ENCODE assay signal across 10 cellular contexts in genomic region chr1:167090289-167090942, GRCh38. TPM values are rescaled to one million over a fixed set of nuclear protein-coding genes. Genes with fewer than 3 reads are reported as not detected.
DNase-seq lines count a peak whose midpoint lies in the region; ATAC-seq, FAIRE-seq and TF ChIP-seq lines count a peak whose summit lies in the region.
"Had no signal": no experiment of that assay in that cellular context is flagged by ENCODE, and none has a peak within 500 bp of the region (broad histone marks: within the 10 kb centered on the region; RNA-seq: fewer than 3 reads in every experiment).

GPA33 (minus strand) TSS chr1:167090377; CDS start chr1:167090287, 90 bp downstream.

- H3K27me3 ChIP-seq in pancreas (no peaks in the 10 kb centered on the region), mesenchymal stem cell (ENCODE audit: control insufficient read depth in 1 of 2, insufficient read depth in 1 of 2, low read length in 2 of 2) (peaks cover 4 to 10% of the 10 kb centered on the region in 2 experiments)

- H2AK5ac ChIP-seq in mesenchymal stem cell (ENCODE audit: low read length, severe bottlenecking): no peak within 1 kb of the TSS

- no peak within 1 kb of the TSS for H3K23ac ChIP-seq in mesenchymal stem cell (ENCODE audit: low read length in 2 of 2)

- H3K4me3 Mint-ChIP-seq in activated CD4-positive, alpha-beta memory T cell treated with anti-CD3 and anti-CD28 coated beads for 36 hours: peak within 1 kb of the TSS; percentile 56

- no peak within 1 kb of the TSS for H2BK15ac ChIP-seq in mesenchymal stem cell (ENCODE audit: low read depth, poor library complexity, severe bottlenecking)

- no peaks in the 10 kb centered on the region for H3K9me3 Mint-ChIP-seq in activated CD4-positive, alpha-beta memory T cell treated with anti-CD3 and anti-CD28 coated beads for 36 hours

- DNase-seq in activated CD4-positive, alpha-beta memory T cell treated with anti-CD3 and anti-CD28 coated beads for 36 hours: peak; percentile 49
- DNase-seq in pancreas: no peak
- no peak for DNase-seq in mesenchymal stem cell
- no peak for DNase-seq in germinal center (ENCODE audit: low spot score)
- DNase-seq in 8988T: no peak
- DNase-seq: amniotic stem cell, Right ventricle myocardium superior had no signal

- no peak for TF ChIP-seq CTCF in pancreas (IDR thresholded peaks at IDR 0.05)

- H3K4me3 ChIP-seq in pancreas (no peak within 1 kb of the TSS), mesenchymal stem cell (ENCODE audit: insufficient read depth in 1 of 2, low read depth in 1 of 2, low read length in 2 of 2) (no peak within 1 kb of the TSS)

- no peak within 1 kb of the TSS for H2AFZ ChIP-seq in mesenchymal stem cell (ENCODE audit: low read depth, low read length)

- H3K9ac ChIP-seq in mesenchymal stem cell (ENCODE audit: low read length): no peak within 1 kb of the TSS

- no peak within 1 kb of the TSS for H4K8ac ChIP-seq in mesenchymal stem cell (ENCODE audit: low read length)

- WGBS in pancreas, 2 donors: 86 to 95% methylated on average over 1 of the region's 1 CpG
- WGBS in mesenchymal stem cell: 100% methylated on average over 1 of the region's 1 CpG

- H3K4me1 ChIP-seq in pancreas: no peaks in the 10 kb centered on the region
- H3K4me1 ChIP-seq in mesenchymal stem cell (ENCODE audit: control insufficient read depth, insufficient read depth, low read depth, low read length): peaks cover 2% of the 10 kb centered on the region

- H3K4me1 Mint-ChIP-seq in activated CD4-positive, alpha-beta memory T cell treated with anti-CD3 and anti-CD28 coated beads for 36 hours (ENCODE audit: low read depth): peaks cover 34% of the 10 kb centered on the region

- H3K36me3 ChIP-seq in pancreas (no peaks in the 10 kb centered on the region), mesenchymal stem cell (ENCODE audit: control insufficient read depth in 1 of 2, insufficient read depth in 2 of 2, low read depth in 1 of 2, low read length in 2 of 2) (no peaks in the 10 kb centered on the region)

- no peak within 1 kb of the TSS for H3K4me2 ChIP-seq in mesenchymal stem cell (ENCODE audit: low read length, poor library complexity, severe bottlenecking)

- H4K91ac ChIP-seq in mesenchymal stem cell (ENCODE audit: low read length): no peak within 1 kb of the TSS

- no peak within 1 kb of the TSS for H3K14ac ChIP-seq in mesenchymal stem cell (ENCODE audit: low read length in 2 of 2)

- H3K9me3 ChIP-seq in pancreas: no peaks in the 10 kb centered on the region
- H3K9me3 ChIP-seq in mesenchymal stem cell (ENCODE audit: control insufficient read depth, low read length): no peaks in the 10 kb centered on the region

- H3K4ac ChIP-seq in mesenchymal stem cell (ENCODE audit: low read depth in 1 of 2, low read length in 2 of 2): no peak within 1 kb of the TSS

- no peaks in the 10 kb centered on the region for H3K27me3 Mint-ChIP-seq in activated CD4-positive, alpha-beta memory T cell treated with anti-CD3 and anti-CD28 coated beads for 36 hours

- H3K36me3 Mint-ChIP-seq in activated CD4-positive, alpha-beta memory T cell treated with anti-CD3 and anti-CD28 coated beads for 36 hours: no peaks in the 10 kb centered on the region

- H2BK120ac ChIP-seq in mesenchymal stem cell (ENCODE audit: low read depth, low read length): no peak within 1 kb of the TSS

- intact Hi-C loops in activated CD4-positive, alpha-beta memory T cell treated with anti-CD3 and anti-CD28 coated beads for 36 hours (cut with micrococcal nuclease): loop anchor here (2.0 kb wide), 1 partner anchor 130 kb away; the partner anchor contains the start of gene POU2F1
- intact Hi-C loops in pancreas (cut with DNase I): no loop called here

- POLR2A ChIA-PET in activated CD4-positive, alpha-beta memory T cell treated with anti-CD3 and anti-CD28 coated beads for 36 hours (lab: Charles Lee): interaction anchor here (0.7 kb wide), 1 partner anchor 215 kb away, joined by 3 read pairs; the partner anchor contains the start of gene TADA1

- no peak within 1 kb of the TSS for H2BK5ac ChIP-seq in mesenchymal stem cell (ENCODE audit: low read depth, low read length, poor library complexity, severe bottlenecking)

- ATAC-seq in GM18909 (IDR thresholded peaks at IDR 0.05; ENCODE audit: poor library complexity, unreplicated experiment) (peak; percentile 71), HG03469 (IDR thresholded peaks at IDR 0.05; ENCODE audit: unreplicated experiment) (peak; percentile 57), pancreas (peak in 3 of 4 donors; percentile 19 to 67 (median 49)), GM19452 (IDR thresholded peaks at IDR 0.05; ENCODE audit: unreplicated experiment) (no peak)

- H3K27ac Mint-ChIP-seq in activated CD4-positive, alpha-beta memory T cell treated with anti-CD3 and anti-CD28 coated beads for 36 hours: peak within 1 kb of the TSS; percentile 88

- CTCF ChIA-PET in activated CD4-positive, alpha-beta memory T cell treated with anti-CD3 and anti-CD28 coated beads for 36 hours (lab: Charles Lee): interaction anchor here (1.0 to 1.7 kb wide), 2 partner anchors 23 to 31 kb away, joined by 5 to 6 read pairs; no protein-coding TSS in a partner anchor

- FAIRE-seq in pancreas (lab: Jason Lieb, UNC): peak; percentile 17

- H3K18ac ChIP-seq in mesenchymal stem cell (ENCODE audit: low read depth in 1 of 2, low read length in 2 of 2): no peak within 1 kb of the TSS

- no peak within 1 kb of the TSS for H2BK12ac ChIP-seq in mesenchymal stem cell (ENCODE audit: low read length in 2 of 2)

- no peaks in the 10 kb centered on the region for H3K79me1 ChIP-seq in mesenchymal stem cell (replicated peaks; ENCODE audit: low read length, poor library complexity, severe bottlenecking)

- H3K27ac ChIP-seq in pancreas (no peak within 1 kb of the TSS), mesenchymal stem cell (ENCODE audit: low read length, poor library complexity, severe bottlenecking) (no peak within 1 kb of the TSS)

RNA-seq across cellular contexts. Expression of gene GPA33, which starts in this region (rescaled TPM):
- 1 to 10 TPM; 1.8 to 1.9 TPM for total RNA-seq in activated CD4-positive, alpha-beta memory T cell treated with anti-CD3 and anti-CD28 coated beads for 36 hours
- under 1 TPM in 2 of 6 donors, not detected in 4; 0.16 to 0.22 TPM for total RNA-seq in pancreas
- under 1 TPM in 1 of 2 donors, not detected in 1; 0.11 TPM for polyA plus RNA-seq in pancreas
- not detected for polyA plus RNA-seq in mesenchymal stem cell (2013, experiment 1 of 2)
- polyA plus RNA-seq in mesenchymal stem cell (2013, experiment 2 of 2): not detected

Comparison
In these comparisons a context has a peak if more than half of its experiments do, and no peak if none do; other contexts are left out.
1. Peak in ATAC-seq in pancreas; RNA of the gene not detected or under 1 TPM.